Comparison of ENCODE assay signal across 1 cellular context in genomic region chr4:16835597-16836247, GRCh38.
TF ChIP-seq lines count a peak whose summit lies in the region.

No MANE protein-coding gene starts in this region.

TF ChIP-seq in WTC11, 78 proteins besides CTCF, POLR2A, EP300 and RAD21 (continued from another document):
- TF ChIP-seq ZNF425 (CRISPR knock-in tag; conservative IDR thresholded peaks at IDR 0.05) (no peak), JUN (CRISPR knock-in tag; IDR thresholded peaks at IDR 0.05) (no peak), ATF3 (CRISPR knock-in tag; conservative IDR thresholded peaks at IDR 0.05) (no peak), AFF4 (CRISPR knock-in tag; IDR thresholded peaks at IDR 0.05; ENCODE audit: borderline replicate concordance) (no peak), ZBTB43 (CRISPR knock-in tag; IDR thresholded peaks at IDR 0.05) (no peak), AR (CRISPR knock-in tag; IDR thresholded peaks at IDR 0.05) (no peak)
TF ChIP-seq in WTC11: peak in this region for 0.
